ENCODE assay signal across 17 cellular contexts in the genomic region with DNA sequence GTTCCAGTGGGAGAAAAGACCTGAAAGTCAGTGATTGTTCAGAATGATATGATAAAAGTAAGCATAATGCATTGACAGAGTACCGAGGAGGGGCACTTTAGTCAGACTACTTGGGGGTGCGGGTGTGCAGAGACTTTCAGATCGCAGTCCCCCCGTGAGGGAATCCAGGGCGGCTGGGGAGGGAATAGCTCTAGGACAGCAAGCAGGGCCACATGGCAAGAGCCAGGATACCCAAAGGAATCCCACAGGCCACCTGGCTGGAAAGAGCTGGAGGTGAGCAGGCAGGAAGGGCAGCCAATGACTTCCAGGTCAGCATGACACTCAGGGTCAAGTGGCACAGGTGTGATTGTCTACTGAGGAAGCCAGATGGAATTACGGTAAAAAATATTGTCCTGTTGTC.
DNase-seq lines count a peak whose midpoint lies in the region; ATAC-seq and TF ChIP-seq lines count a peak whose summit lies in the region.
"Had no signal": no experiment of that assay in that cellular context is flagged by ENCODE, and none has a peak within 500 bp of the region (broad histone marks: within the 10 kb centered on the region; RNA-seq: fewer than 3 reads in every experiment).

No MANE protein-coding gene starts in this region.

- H3K4me3 ChIP-seq in right atrium auricular region, result no peak overlapping the region
- H3K4me3 ChIP-seq in esophagus muscularis mucosa, result no peak overlapping the region
- H3K4me3 ChIP-seq: A549; BLaER1 treated with 17β-estradiol and CSF1 and Interleukin-3, amounts not matched to agents 10 nM and 100 nM; GM12878 had no signal

- WGBS in esophagus muscularis mucosa, result 85% methylated on average over 6 of the region's 6 CpGs

- no peak for ATAC-seq in Right ventricle myocardium inferior
- no peak for ATAC-seq in HG03097 (IDR thresholded peaks at IDR 0.05; ENCODE audit: low FRiP score, unreplicated experiment)
- ATAC-seq: A549; CD8-positive, alpha-beta T cell; GM12878 had no signal

- in situ Hi-C loops in G401 (cut with HindIII; ENCODE audit: low sequenced_read_pairs), result no loop called here

- TF ChIP-seq EP300 in esophagus muscularis mucosa (IDR thresholded peaks at IDR 0.05), result no peak

- H3K9me3 ChIP-seq in right atrium auricular region (no peaks in the 10 kb centered on the region), esophagus muscularis mucosa (no peaks in the 10 kb centered on the region)
- H3K9me3 ChIP-seq: A549; BLaER1 treated with 17β-estradiol and CSF1 and Interleukin-3, amounts not matched to agents 10 nM and 100 nM; Caco-2 had no signal

- H3K27ac ChIP-seq in right atrium auricular region (no peak overlapping the region), esophagus muscularis mucosa (replicated peaks in 1 of 4) (no peak overlapping the region)
- H3K27ac ChIP-seq: 22Rv1; A549; BLaER1 treated with 17β-estradiol and CSF1 and Interleukin-3, amounts not matched to agents 10 nM and 100 nM; C4-2B had no signal

- H3K27me3 ChIP-seq in right atrium auricular region (no peaks in the 10 kb centered on the region), esophagus muscularis mucosa (no peaks in the 10 kb centered on the region)
- H3K27me3 ChIP-seq: BLaER1 treated with 17β-estradiol and CSF1 and Interleukin-3, amounts not matched to agents 10 nM and 100 nM had no signal

- no peak for TF ChIP-seq POLR2A in esophagus muscularis mucosa (IDR thresholded peaks at IDR 0.05; ENCODE audit: low read depth)

- TF ChIP-seq CTCF in right atrium auricular region (IDR thresholded peaks at IDR 0.05) (no peak), esophagus muscularis mucosa (IDR thresholded peaks at IDR 0.05) (no peak)

- intact Hi-C loops in Right ventricle myocardium inferior (cut with DNase I), result no loop called here
- intact Hi-C loops in esophagus muscularis mucosa (cut with DNase I), result loop anchor here (10.0 kb wide), 1 partner anchor 185 kb away; no protein-coding TSS in a partner anchor

- no peaks in the 10 kb centered on the region for H3K4me1 ChIP-seq in right atrium auricular region
- H3K4me1 ChIP-seq in esophagus muscularis mucosa, result no peaks in the 10 kb centered on the region
- H3K4me1 ChIP-seq: A549; BLaER1 treated with 17β-estradiol and CSF1 and Interleukin-3, amounts not matched to agents 10 nM and 100 nM; Caco-2 had no signal

- no peaks in the 10 kb centered on the region for H3K36me3 ChIP-seq in right atrium auricular region
- H3K36me3 ChIP-seq in esophagus muscularis mucosa, result no peaks in the 10 kb centered on the region
- H3K36me3 ChIP-seq: BLaER1 treated with 17β-estradiol and CSF1 and Interleukin-3, amounts not matched to agents 10 nM and 100 nM had no signal

- DNase-seq in right atrium auricular region (ENCODE audit: low spot score), result peak; percentile 26
- DNase-seq in Right ventricle myocardium inferior (ENCODE audit: missing footprints), result no peak
- DNase-seq in esophagus muscularis mucosa (ENCODE audit: extremely low spot score), result peak; percentile 79
- DNase-seq in G401 (ENCODE audit: low spot score), result no peak
- DNase-seq: AML-193; Caco-2; Calu3; CD4-positive, alpha-beta T cell; CD8-positive, alpha-beta T cell; DMS79 treated with DMSO at 0.1 percent for 48 hours; GDM1 had no signal

Comparison
In these comparisons a context has a peak if more than half of its experiments do, and no peak if none do; other contexts are left out.
1. DNase-seq: peak in right atrium auricular region (single experiment) and esophagus muscularis mucosa (single experiment); none in Right ventricle myocardium inferior (single experiment) and G401 (single experiment).